In the genomic region with DNA sequence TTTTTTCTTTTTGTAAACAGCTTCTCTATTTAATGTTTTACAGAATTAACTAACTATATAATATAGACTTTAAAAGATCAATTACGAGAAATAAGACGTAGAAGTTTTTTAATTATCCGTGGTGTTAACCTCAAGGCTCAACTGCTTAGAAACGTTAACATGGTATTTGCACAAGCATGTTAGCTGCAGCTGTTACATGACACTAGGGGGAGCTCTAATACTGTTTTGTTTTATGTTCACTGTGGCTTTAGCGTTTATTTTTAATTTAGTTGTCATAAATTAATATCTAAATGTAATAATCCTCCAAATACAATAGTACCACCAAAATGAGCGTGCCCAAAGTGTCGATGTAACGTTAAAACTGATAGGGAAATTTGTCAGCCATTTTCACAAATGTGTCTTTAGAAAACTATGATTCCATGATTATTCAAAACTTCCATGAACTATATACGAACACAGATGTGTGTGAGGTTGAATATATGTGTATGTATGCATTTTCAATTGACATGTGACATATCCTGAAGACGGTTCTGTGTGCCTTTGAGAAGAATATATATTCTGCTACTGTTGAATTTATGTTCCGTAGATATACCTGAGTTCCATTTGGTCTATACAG, we compare ENCODE assay signal across 8 cellular contexts.
DNase-seq lines count a peak whose midpoint lies in the region; ATAC-seq, FAIRE-seq and TF ChIP-seq lines count a peak whose summit lies in the region.

No MANE protein-coding gene starts in this region.

- H3K9me3 Mint-ChIP-seq in CD4-positive, alpha-beta T cell: peaks cover 2% of the 10 kb centered on the region
- H3K9me3 Mint-ChIP-seq in activated T-helper 17 cell treated with anti-CD3 and anti-CD28 coated beads, Interleukin-2, amount 50 U/mL, for 72 hours: peaks cover 4% of the 10 kb centered on the region
- no peaks in the 10 kb centered on the region for H3K9me3 Mint-ChIP-seq in T-helper 2 cell treated with Interferon-gamma antibody and Interleukin-4, amounts not matched to agents 5 μg/mL and 100 μg/mL, for 36 hours

- peak; percentile 80 for TF ChIP-seq RAD21 in Ishikawa (IDR thresholded peaks at IDR 0.05; ENCODE audit: low read depth)

- H3K27me3 Mint-ChIP-seq in CD4-positive, alpha-beta T cell: no peaks in the 10 kb centered on the region
- H3K27me3 Mint-ChIP-seq in activated T-helper 17 cell treated with anti-CD3 and anti-CD28 coated beads, Interleukin-2, amount 50 U/mL, for 72 hours: no peaks in the 10 kb centered on the region
- no peaks in the 10 kb centered on the region for H3K27me3 Mint-ChIP-seq in T-helper 2 cell treated with Interferon-gamma antibody and Interleukin-4, amounts not matched to agents 5 μg/mL and 100 μg/mL, for 36 hours (ENCODE audit: low read depth)

- no peak overlapping the region for H3K4me3 Mint-ChIP-seq in CD4-positive, alpha-beta T cell
- H3K4me3 Mint-ChIP-seq in activated T-helper 17 cell treated with anti-CD3 and anti-CD28 coated beads, Interleukin-2, amount 50 U/mL, for 72 hours: no peak overlapping the region
- H3K4me3 Mint-ChIP-seq in T-helper 2 cell treated with Interferon-gamma antibody and Interleukin-4, amounts not matched to agents 5 μg/mL and 100 μg/mL, for 36 hours: no peak overlapping the region

- no peaks in the 10 kb centered on the region for H3K36me3 Mint-ChIP-seq in CD4-positive, alpha-beta T cell (ENCODE audit: low read depth)
- no peaks in the 10 kb centered on the region for H3K36me3 Mint-ChIP-seq in activated T-helper 17 cell treated with anti-CD3 and anti-CD28 coated beads, Interleukin-2, amount 50 U/mL, for 72 hours (ENCODE audit: low read depth)
- no peaks in the 10 kb centered on the region for H3K36me3 Mint-ChIP-seq in T-helper 2 cell treated with Interferon-gamma antibody and Interleukin-4, amounts not matched to agents 5 μg/mL and 100 μg/mL, for 36 hours (ENCODE audit: low read depth)

- intact Hi-C loops in CD4-positive, alpha-beta T cell (cut with DNase I, micrococcal nuclease): no loop called here

- peak; percentile 35 for TF ChIP-seq CTCF in CD4-positive, alpha-beta T cell (IDR thresholded peaks at IDR 0.05)
- peak; percentile 86 for TF ChIP-seq CTCF in foreskin fibroblast (IDR thresholded peaks at IDR 0.05; ENCODE audit: low read depth, low read length)

- no peaks in the 10 kb centered on the region for H3K27me3 ChIP-seq in CD4-positive, alpha-beta T cell (ENCODE audit: control insufficient read depth, insufficient read depth, low read length)
- no peaks in the 10 kb centered on the region for H3K27me3 ChIP-seq in small intestine (ENCODE audit: control insufficient read depth in 2 of 2, insufficient read depth in 2 of 2, low read length in 2 of 2)

- no peak for ATAC-seq in CD4-positive, alpha-beta T cell (ENCODE audit: poor library complexity)
- no peak for ATAC-seq in activated T-helper 17 cell treated with anti-CD3 and anti-CD28 coated beads, Interleukin-2, amount 50 U/mL, for 72 hours (replicated peaks)

- no peaks in the 10 kb centered on the region for H3K4me1 Mint-ChIP-seq in CD4-positive, alpha-beta T cell (ENCODE audit: low read depth)
- no peaks in the 10 kb centered on the region for H3K4me1 Mint-ChIP-seq in activated T-helper 17 cell treated with anti-CD3 and anti-CD28 coated beads, Interleukin-2, amount 50 U/mL, for 72 hours
- no peaks in the 10 kb centered on the region for H3K4me1 Mint-ChIP-seq in T-helper 2 cell treated with Interferon-gamma antibody and Interleukin-4, amounts not matched to agents 5 μg/mL and 100 μg/mL, for 36 hours (ENCODE audit: low read depth)

- H3K4me3 ChIP-seq in foreskin fibroblast (ENCODE audit: low read depth in 1 of 2, low read length in 2 of 2) (no peak overlapping the region), small intestine (ENCODE audit: low read depth in 1 of 2, low read length in 2 of 2) (no peak overlapping the region)

- WGBS in small intestine, 3 donors: 10 to 16% (median 12%) methylated on average over 11 of the region's 11 CpGs

- H3K27ac Mint-ChIP-seq in CD4-positive, alpha-beta T cell: no peak overlapping the region
- no peak overlapping the region for H3K27ac Mint-ChIP-seq in activated T-helper 17 cell treated with anti-CD3 and anti-CD28 coated beads, Interleukin-2, amount 50 U/mL, for 72 hours
- H3K27ac Mint-ChIP-seq in T-helper 2 cell treated with Interferon-gamma antibody and Interleukin-4, amounts not matched to agents 5 μg/mL and 100 μg/mL, for 36 hours: no peak overlapping the region

- H3K4me1 ChIP-seq in small intestine (ENCODE audit: control insufficient read depth in 2 of 2, insufficient read depth in 1 of 2, low read depth in 1 of 2, low read length in 1 of 2): no peaks in the 10 kb centered on the region

- no peak for TF ChIP-seq EP300 in Ishikawa (IDR thresholded peaks at IDR 0.05; ENCODE audit: borderline replicate concordance)

- CTCF ChIA-PET in CD4-positive, alpha-beta T cell (lab: Charles Lee): no interaction called here

- POLR2A ChIA-PET in CD4-positive, alpha-beta T cell (lab: Charles Lee): no interaction called here

- peak; percentile 82 for FAIRE-seq in GM19239 (lab: Jason Lieb, UNC)
- FAIRE-seq in small intestine (lab: Jason Lieb, UNC): no peak

- no peak overlapping the region for H3K27ac ChIP-seq in CD4-positive, alpha-beta T cell (ENCODE audit: low read depth, low read length)
- no peak overlapping the region for H3K27ac ChIP-seq in small intestine (ENCODE audit: low read depth in 1 of 2, low read length in 1 of 2)

- no peaks in the 10 kb centered on the region for H3K9me3 ChIP-seq in CD4-positive, alpha-beta T cell (ENCODE audit: control insufficient read depth, low read length)
- H3K9me3 ChIP-seq in small intestine (ENCODE audit: control insufficient read depth, low read depth): no peaks in the 10 kb centered on the region

- H3K36me3 ChIP-seq in small intestine (ENCODE audit: control insufficient read depth in 2 of 2, insufficient read depth in 2 of 2, low read length in 2 of 2): no peaks in the 10 kb centered on the region

- no peak for DNase-seq in CD4-positive, alpha-beta T cell
- no peak for DNase-seq in GM19239 (ENCODE audit: insufficient read length, low spot score)
- DNase-seq in SK-N-DZ (ENCODE audit: low spot score): peak; percentile 56
- peak; percentile 1 to 36 for DNase-seq in foreskin fibroblast
- DNase-seq in small intestine: peak; percentile 43
- DNase-seq in T-helper 2 cell treated with Interferon-gamma antibody and Interleukin-4, amounts not matched to agents 5 μg/mL and 100 μg/mL, for 36 hours (ENCODE audit: low spot score): no peak

TF ChIP-seq in Ishikawa, 13 proteins besides CTCF, POLR2A, EP300 and RAD21:
- TF ChIP-seq TAF1 (IDR thresholded peaks at IDR 0.05; ENCODE audit: low read depth) (no peak), CEBPB (IDR thresholded peaks at IDR 0.05) (no peak), ZBTB7A (IDR thresholded peaks at IDR 0.05; ENCODE audit: low read depth) (no peak), EGR1 (IDR thresholded peaks at IDR 0.05) (no peak), YY1 (IDR thresholded peaks at IDR 0.05; ENCODE audit: low read depth) (no peak), TCF12 (IDR thresholded peaks at IDR 0.05; ENCODE audit: low read depth) (no peak), CREB1 (IDR thresholded peaks at IDR 0.05; ENCODE audit: low read depth) (no peak), FOXM1 (IDR thresholded peaks at IDR 0.05; ENCODE audit: borderline replicate concordance, low read depth) (no peak), REST (IDR thresholded peaks at IDR 0.05; ENCODE audit: low read depth) (no peak), TEAD4 (IDR thresholded peaks at IDR 0.05) (no peak), NFIC (IDR thresholded peaks at IDR 0.05) (no peak), USF1 (IDR thresholded peaks at IDR 0.05) (no peak)
- TF ChIP-seq, protein P1, sequence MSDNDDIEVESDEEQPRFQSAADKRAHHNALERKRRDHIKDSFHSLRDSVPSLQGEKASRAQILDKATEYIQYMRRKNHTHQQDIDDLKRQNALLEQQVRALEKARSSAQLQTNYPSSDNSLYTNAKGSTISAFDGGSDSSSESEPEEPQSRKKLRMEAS (IDR thresholded peaks at IDR 0.05): no peak

Comparison
In these comparisons a context has a peak if more than half of its experiments do, and no peak if none do; other contexts are left out.
1. DNase-seq: peak in SK-N-DZ (single experiment), foreskin fibroblast (2 of 2) and small intestine (single experiment); none in CD4-positive, alpha-beta T cell (0 of 10), GM19239 (single experiment) and T-helper 2 cell treated with Interferon-gamma antibody and Interleukin-4, amounts not matched to agents 5 μg/mL and 100 μg/mL, for 36 hours (single experiment).